20 cellular contexts compared by ENCODE assay signal in the genomic region with DNA sequence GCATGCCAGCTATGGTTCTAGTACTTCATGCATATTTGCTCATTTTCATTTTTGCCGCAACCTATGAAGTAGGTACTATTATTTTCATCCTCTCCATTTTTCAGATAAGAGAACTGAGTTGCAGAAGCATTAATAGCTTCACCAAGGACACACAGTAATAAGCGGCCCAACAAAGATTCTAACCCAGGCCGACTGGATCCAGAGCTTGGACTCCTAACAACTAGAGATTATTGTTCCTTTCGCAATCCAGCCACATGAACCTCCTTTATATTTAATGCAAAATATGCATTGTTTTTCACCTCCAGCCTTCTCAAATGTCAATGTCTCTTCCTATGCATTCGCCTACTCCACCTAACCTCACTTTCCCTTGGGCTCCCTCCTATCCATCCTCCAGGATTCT.
"Had no signal": no experiment of that assay in that cellular context is flagged by ENCODE, and none has a peak within 500 bp of the region (broad histone marks: within the 10 kb centered on the region; RNA-seq: fewer than 3 reads in every experiment).

No MANE protein-coding gene starts in this region.

- H3K4me3 ChIP-seq: ascending aorta, body of pancreas, SJSA1 had no signal

- H3K9me3 ChIP-seq: ascending aorta, body of pancreas, SJSA1 had no signal

- H3K36me3 ChIP-seq: ascending aorta, SJSA1 had no signal

- H3K36me3 Mint-ChIP-seq: activated naive CD8-positive, alpha-beta T cell had no signal

- H3K27ac Mint-ChIP-seq: activated CD8-positive, alpha-beta T cell treated with anti-CD3 and anti-CD28 coated beads for 36 hours; activated naive CD4-positive, alpha-beta T cell treated with anti-CD3 and anti-CD28 coated beads for 36 hours; activated naive CD8-positive, alpha-beta T cell; T-helper 1 cell treated with Interleukin-12 subunit alpha and Interleukin-12 subunit beta and Interleukin-4 antibody, amounts not matched to agents 30 μg/mL and 1 μg/mL, for 36 hours had no signal

- DNase-seq: activated CD4-positive, alpha-beta T cell treated with anti-CD3 and anti-CD28 coated beads for 4 hours; activated CD8-positive, alpha-beta memory T cell treated with anti-CD3 and anti-CD28 coated beads, Interleukin-2, amount 50 U/mL, for 4 hours; activated CD8-positive, alpha-beta T cell treated with anti-CD3 and anti-CD28 coated beads for 36 hours; activated effector memory CD4-positive, alpha-beta T cell treated with Interleukin-2 at 50 U/mL for 16 hours; activated naive CD4-positive, alpha-beta T cell treated with anti-CD3 and anti-CD28 coated beads for 36 hours; activated T-cell treated with anti-CD3 and anti-CD28 coated beads, Interleukin-2, amount 50 U/mL, for 1 hour; body of pancreas; KG1; NCI-H1048; NCI-H146; NCI-H187 treated with DMSO at 0.1 percent for 48 hours; NCI-H2081 treated with DMSO at 0.1 percent for 48 hours; NCI-H446; NCI-H524; SHP77 had no signal

- H3K4me3 Mint-ChIP-seq: activated CD8-positive, alpha-beta T cell treated with anti-CD3 and anti-CD28 coated beads for 36 hours; activated naive CD4-positive, alpha-beta T cell treated with anti-CD3 and anti-CD28 coated beads for 36 hours; activated naive CD8-positive, alpha-beta T cell; T-helper 1 cell treated with Interleukin-12 subunit alpha and Interleukin-12 subunit beta and Interleukin-4 antibody, amounts not matched to agents 30 μg/mL and 1 μg/mL, for 36 hours had no signal

- H3K9me3 Mint-ChIP-seq: activated CD8-positive, alpha-beta T cell treated with anti-CD3 and anti-CD28 coated beads for 36 hours; activated naive CD4-positive, alpha-beta T cell treated with anti-CD3 and anti-CD28 coated beads for 36 hours; T-helper 1 cell treated with Interleukin-12 subunit alpha and Interleukin-12 subunit beta and Interleukin-4 antibody, amounts not matched to agents 30 μg/mL and 1 μg/mL, for 36 hours had no signal

- ATAC-seq: activated CD4-positive, CD25-positive, alpha-beta regulatory T cell treated with anti-CD3 and anti-CD28 coated beads, Interleukin-2, amount 50 U/mL, for 24 hours; activated CD8-positive, alpha-beta T cell treated with anti-CD3 and anti-CD28 coated beads for 36 hours; body of pancreas had no signal

- H3K27me3 ChIP-seq: ascending aorta, body of pancreas, SJSA1 had no signal

- H3K27ac ChIP-seq: ascending aorta had no signal
